In the genomic region with DNA sequence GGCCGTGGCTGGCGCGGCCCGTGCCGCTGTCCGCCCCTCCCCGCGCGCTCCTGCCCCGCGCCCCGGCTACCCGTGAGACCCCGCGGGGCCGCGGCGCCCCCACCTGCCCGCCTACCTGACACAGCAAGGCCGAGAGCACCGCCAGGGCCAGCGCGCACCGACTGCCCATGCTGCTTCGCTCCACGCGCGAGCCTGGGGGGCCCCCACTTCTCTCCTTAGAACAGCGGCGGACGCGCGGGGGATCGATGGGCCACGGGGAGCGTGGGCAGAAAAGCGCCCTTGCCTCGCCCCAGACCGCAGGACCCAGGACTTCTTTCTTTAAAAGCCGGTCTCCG, we compare ENCODE assay signal across 8 cellular contexts. TPM values are rescaled to one million over a fixed set of nuclear protein-coding genes. Genes with fewer than 3 reads are reported as not detected.
DNase-seq lines count a peak whose midpoint lies in the region; ATAC-seq and TF ChIP-seq lines count a peak whose summit lies in the region.

No MANE protein-coding gene starts in this region.

- no peaks in the 10 kb centered on the region for H3K9me3 Mint-ChIP-seq in CD8-positive, alpha-beta T cell

- H3K36me3 ChIP-seq in CD8-positive, alpha-beta T cell (ENCODE audit: insufficient read depth, low read length) = no peaks in the 10 kb centered on the region
- H3K36me3 ChIP-seq in NT2/D1 (ENCODE audit: insufficient read depth, insufficient read length, low read length) = peaks cover 2% of the 10 kb centered on the region
- H3K36me3 ChIP-seq in neutrophil = no peaks in the 10 kb centered on the region

- H3K4me1 Mint-ChIP-seq in CD8-positive, alpha-beta T cell (ENCODE audit: low read depth) = peaks cover 43% of the 10 kb centered on the region

- H3K27ac ChIP-seq in CD8-positive, alpha-beta T cell (ENCODE audit: low read depth, low read length) = peak overlapping the region; percentile 44
- H3K27ac ChIP-seq in epithelial cell of prostate (peak overlapping the region; percentile 32), neutrophil (no peak overlapping the region)

- H3K27ac Mint-ChIP-seq in CD8-positive, alpha-beta T cell = peak overlapping the region; percentile 45

- TF ChIP-seq CTCF in CD8-positive, alpha-beta T cell (IDR thresholded peaks at IDR 0.05) = no peak
- no peak for TF ChIP-seq CTCF in neutrophil (IDR thresholded peaks at IDR 0.05)

- intact Hi-C loops in CD8-positive, alpha-beta T cell (cut with DNase I, micrococcal nuclease) = loop anchor here (2.0 to 5.0 kb wide), 3 partner anchors 17 to 203 kb away; partner anchors contain the start of gene FAM120B (in 2 of the 2)

- no peaks in the 10 kb centered on the region for H3K9me3 ChIP-seq in CD8-positive, alpha-beta T cell (ENCODE audit: low read length)
- no peaks in the 10 kb centered on the region for H3K9me3 ChIP-seq in NT2/D1 (ENCODE audit: insufficient read depth, low read length)
- H3K9me3 ChIP-seq in neutrophil = no peaks in the 10 kb centered on the region

- H3K9ac ChIP-seq in NT2/D1 (ENCODE audit: insufficient read length, low read depth) = peak overlapping the region; percentile 74

- H3K27me3 Mint-ChIP-seq in CD8-positive, alpha-beta T cell (ENCODE audit: low read depth) = peaks cover 26% of the 10 kb centered on the region

- H3K36me3 Mint-ChIP-seq in CD8-positive, alpha-beta T cell = peaks cover 20% of the 10 kb centered on the region

- CTCF ChIA-PET in CD8-positive, alpha-beta T cell (lab: Charles Lee) = interaction anchor here (2.9 to 5.7 kb wide), 3 partner anchors 11 to 340 kb away, joined by 8 to 39 read pairs (median 15); no protein-coding TSS in a partner anchor

- no peak for DNase-seq in CD8-positive, alpha-beta T cell
- DNase-seq in NT2/D1 (ENCODE audit: low read depth, low spot score) (no peak), epithelial cell of prostate (ENCODE audit: low read depth, low spot score) (no peak), middle frontal gyrus (ENCODE audit: extremely low spot score, low spot score) (no peak), NCI-H2227 treated with DMSO at 0.1 percent for 48 hours (lab: John Stamatoyannopoulos, UW) (no peak)

- ATAC-seq in CD8-positive, alpha-beta T cell = peak; percentile 3
- no peak for ATAC-seq in HG02763 (IDR thresholded peaks at IDR 0.05; ENCODE audit: unreplicated experiment)
- no peak for ATAC-seq in HG02678 (IDR thresholded peaks at IDR 0.05; ENCODE audit: unreplicated experiment)

- peak overlapping the region; percentile 87 for H3K4me3 Mint-ChIP-seq in CD8-positive, alpha-beta T cell

- peaks cover under 1% of the 10 kb centered on the region for H3K27me3 ChIP-seq in CD8-positive, alpha-beta T cell (ENCODE audit: insufficient read depth, low read length)
- H3K27me3 ChIP-seq in NT2/D1 (ENCODE audit: insufficient read depth, insufficient read length) = peaks cover 85% of the 10 kb centered on the region
- peaks cover 100% of the 10 kb centered on the region for H3K27me3 ChIP-seq in neutrophil

- H3K4me3 ChIP-seq in CD8-positive, alpha-beta T cell (ENCODE audit: low read depth, low read length) = peak overlapping the region; percentile 79
- peak overlapping the region; percentile 43 for H3K4me3 ChIP-seq in NT2/D1 (ENCODE audit: insufficient read length, low read depth)
- H3K4me3 ChIP-seq in neutrophil (ENCODE audit: low read depth in 1 of 2, low read length in 1 of 2) = peak overlapping the region; percentile 59 to 69

- POLR2A ChIA-PET in CD8-positive, alpha-beta T cell (lab: Charles Lee) = interaction anchor here (0.9 to 4.6 kb wide), 4 partner anchors 18 to 330 kb away, joined by 3 to 41 read pairs (median 4); no protein-coding TSS in a partner anchor

- peaks cover 42% of the 10 kb centered on the region for H3K4me1 ChIP-seq in CD8-positive, alpha-beta T cell (ENCODE audit: insufficient read depth, low read length)
- H3K4me1 ChIP-seq in NT2/D1 (ENCODE audit: insufficient read depth, insufficient read length) = peaks cover 5% of the 10 kb centered on the region
- H3K4me1 ChIP-seq in neutrophil (ENCODE audit: control insufficient read depth in 1 of 2, insufficient read depth in 1 of 2, low read depth in 1 of 2, low read length in 1 of 2) = peaks cover 33 to 46% of the 10 kb centered on the region in 2 experiments

RNA-seq across cellular contexts. Expression of gene DLL1, which starts 0.9 kb away (rescaled TPM):
- total RNA-seq in CD8-positive, alpha-beta T cell = 10 to 100 TPM; 17.8 to 19.9 TPM

RNA-seq across cellular contexts. Expression of gene FAM120B, which starts 16.6 kb away (rescaled TPM):
- 10 to 100 TPM; 24.0 to 25.3 TPM for total RNA-seq in CD8-positive, alpha-beta T cell
